ENCODE assay signal across 8 cellular contexts in genomic region chr6:20877008-20877937, GRCh38.
DNase-seq lines count a peak whose midpoint lies in the region; ATAC-seq and TF ChIP-seq lines count a peak whose summit lies in the region.

No MANE protein-coding gene starts in this region.

- peaks cover 0 to 16% (median 11%) of the 10 kb centered on the region in 4 donors for H3K4me1 Mint-ChIP-seq in CD4-positive, CD25-positive, alpha-beta regulatory T cell

- TF ChIP-seq CTCF in fibroblast of the aortic adventitia (IDR thresholded peaks at IDR 0.05; ENCODE audit: insufficient read depth, low read length), result no peak

- H3K27me3 ChIP-seq in CD4-positive, CD25-positive, alpha-beta regulatory T cell (ENCODE audit: control insufficient read depth, insufficient read depth, low read length), result no peaks in the 10 kb centered on the region

- peak overlapping the region in 2 of 3 donors; percentile 51 to 58 for H3K27ac Mint-ChIP-seq in CD4-positive, CD25-positive, alpha-beta regulatory T cell

- peaks cover 23% of the 10 kb centered on the region for H3K36me3 Mint-ChIP-seq in CD4-positive, CD25-positive, alpha-beta regulatory T cell

- no peak overlapping the region for H3K27ac ChIP-seq in CD4-positive, CD25-positive, alpha-beta regulatory T cell (ENCODE audit: insufficient read depth, low read length, poor library complexity, severe bottlenecking)

- peaks cover 3% of the 10 kb centered on the region for H3K36me3 ChIP-seq in CD4-positive, CD25-positive, alpha-beta regulatory T cell (ENCODE audit: control insufficient read depth, insufficient read depth, low read length)

- no peaks in the 10 kb centered on the region for H3K27me3 Mint-ChIP-seq in CD4-positive, CD25-positive, alpha-beta regulatory T cell

- in situ Hi-C loops in SK-MEL-5 (cut with HindIII; ENCODE audit: low pct_unique_long_range_greater_than_20kb, low sequenced_read_pairs), result no loop called here

- H3K9me3 Mint-ChIP-seq in CD4-positive, CD25-positive, alpha-beta regulatory T cell, result peaks cover 0 to 6% (median 3%) of the 10 kb centered on the region in 7 donors

- H3K9me3 ChIP-seq in CD4-positive, CD25-positive, alpha-beta regulatory T cell (ENCODE audit: control insufficient read depth in 2 of 2, low read length in 2 of 2), result peaks cover 0 to 4% of the 10 kb centered on the region in 2 experiments

- no peak overlapping the region for H3K4me3 Mint-ChIP-seq in CD4-positive, CD25-positive, alpha-beta regulatory T cell

- ATAC-seq in CD4-positive, CD25-positive, alpha-beta regulatory T cell (ENCODE audit: low read depth in 2 of 2), result peak; percentile 55 to 62
- peak; percentile 99 for ATAC-seq in GM19025 (IDR thresholded peaks at IDR 0.05; ENCODE audit: low read depth, unreplicated experiment)
- ATAC-seq in HG03095 (IDR thresholded peaks at IDR 0.05; ENCODE audit: unreplicated experiment), result peak; percentile 98

- no peak overlapping the region for H3K4me3 ChIP-seq in CD4-positive, CD25-positive, alpha-beta regulatory T cell (ENCODE audit: low read depth, low read length)
- no peak overlapping the region for H3K4me3 ChIP-seq in fibroblast of the aortic adventitia (ENCODE audit: low read depth, low read length)

- H3K4me1 ChIP-seq in CD4-positive, CD25-positive, alpha-beta regulatory T cell (ENCODE audit: control insufficient read depth, insufficient read depth, low read length, poor library complexity, severe bottlenecking), result no peaks in the 10 kb centered on the region

- peak in 1 of 3 donors; percentile 63 for DNase-seq in CD4-positive, CD25-positive, alpha-beta regulatory T cell
- DNase-seq in SK-MEL-5 (ENCODE audit: low read depth, low spot score), result peak; percentile 58
- peak; percentile 84 for DNase-seq in fibroblast of the aortic adventitia (ENCODE audit: low read depth)
- DNase-seq in stimulated activated CD4-positive, alpha-beta T cell treated with anti-CD3 and anti-CD28 coated beads, TNF-alpha, amount 100 ng/mL, for 48 hours (ENCODE audit: low read depth in 3 of 3), result peak in 2 of 3 donors; percentile 2 to 6
- no peak for DNase-seq in activated gamma-delta T cell (lab: John Stamatoyannopoulos, UW)
- no peak for DNase-seq in DMS79 treated with DMSO at 0.1 percent for 48 hours (lab: John Stamatoyannopoulos, UW)

Comparison
In these comparisons a context has a peak if more than half of its experiments do, and no peak if none do; other contexts are left out.
1. DNase-seq: peak in SK-MEL-5 (single experiment), fibroblast of the aortic adventitia (single experiment) and stimulated activated CD4-positive, alpha-beta T cell treated with anti-CD3 and anti-CD28 coated beads, TNF-alpha, amount 100 ng/mL, for 48 hours (2 of 3); none in activated gamma-delta T cell (single experiment) and DMS79 treated with DMSO at 0.1 percent for 48 hours (single experiment).
2. Peak in every context shown above with its lines, with median percentiles within 50 percentile points of each other: ATAC-seq.